1 cellular context compared by ENCODE assay signal in the genomic region with DNA sequence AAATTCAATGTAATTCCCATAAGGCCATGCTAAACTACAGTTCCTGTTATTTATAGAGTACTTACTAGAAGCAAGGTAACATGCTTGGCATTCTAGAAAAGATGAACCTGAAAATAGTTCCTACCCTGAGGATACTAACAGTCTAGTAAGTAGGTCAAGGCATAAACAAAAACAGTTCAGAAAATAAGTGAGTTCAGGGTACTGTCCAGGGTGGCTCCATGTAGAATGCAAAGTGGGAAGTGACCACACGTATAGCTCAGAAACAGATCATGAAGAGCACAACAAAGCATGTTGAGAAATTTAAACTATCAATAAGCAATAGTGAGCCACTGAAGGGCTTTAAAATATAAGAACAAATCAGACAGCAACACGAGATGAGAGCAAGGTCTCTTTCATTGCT.
TF ChIP-seq lines count a peak whose summit lies in the region.

No MANE protein-coding gene starts in this region.

TF ChIP-seq in GM12878, 131 proteins besides CTCF, POLR2A, EP300 and RAD21:
- TF ChIP-seq SIN3A (IDR thresholded peaks at IDR 0.05; ENCODE audit: low read depth, low read length) (no peak), BMI1 (IDR thresholded peaks at IDR 0.05; ENCODE audit: borderline replicate concordance) (no peak)
